ENCODE assay signal across 31 cellular contexts in the genomic region with DNA sequence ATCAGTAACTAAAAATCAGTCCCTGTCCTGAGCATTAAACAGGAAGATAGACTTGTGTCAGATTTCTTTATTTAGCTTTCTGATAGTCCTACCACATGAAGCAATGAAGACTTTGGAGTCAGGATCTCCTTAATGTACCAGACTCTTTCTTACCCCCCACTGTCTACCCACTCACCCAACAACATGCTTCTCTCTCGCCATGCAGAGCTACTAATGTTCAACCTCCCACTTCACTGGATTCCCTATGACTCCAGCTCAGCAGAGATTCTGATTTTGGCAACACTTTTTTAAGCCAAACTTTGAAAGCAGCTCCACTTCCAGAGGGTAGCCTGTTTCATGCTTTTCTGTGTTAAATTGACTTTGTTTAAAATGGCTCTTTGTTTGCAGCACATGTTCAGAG. TPM values are rescaled to one million over a fixed set of nuclear protein-coding genes. Genes with fewer than 3 reads are reported as not detected.
"Had no signal": no experiment of that assay in that cellular context is flagged by ENCODE, and none has a peak within 500 bp of the region (broad histone marks: within the 10 kb centered on the region; RNA-seq: fewer than 3 reads in every experiment).

No MANE protein-coding gene starts in this region.

- H3K4me1 Mint-ChIP-seq: activated naive CD8-positive, alpha-beta T cell treated with anti-CD3 and anti-CD28 coated beads for 36 hours; natural killer cell; stimulated activated effector memory CD8-positive, alpha-beta T cell treated with anti-CD3 and anti-CD28 coated beads, Interleukin-12 subunit alpha, Interleukin-12 subunit beta, amount 100 ng/mL, for 72 hours; stimulated activated naive CD8-positive, alpha-beta T cell treated with anti-CD3 and anti-CD28 coated beads, Interleukin-15, amount 100 ng/mL, for 72 hours had no signal

- H3K4me1 ChIP-seq: adrenal gland, body of pancreas, colonic mucosa, upper lobe of left lung, vagina had no signal

- H3K79me2 ChIP-seq: hepatocyte had no signal

- H3K9me3 ChIP-seq: adrenal gland, body of pancreas, colonic mucosa, gastroesophageal sphincter, left ventricle myocardium inferior, thyroid gland, upper lobe of left lung, vagina had no signal

- H3K27ac ChIP-seq: adrenal gland, body of pancreas, colonic mucosa, gastroesophageal sphincter, hepatocyte, left ventricle myocardium inferior, skin epidermis, thyroid gland, upper lobe of left lung, vagina had no signal

- ATAC-seq: activated CD8-positive, alpha-beta T cell treated with anti-CD3 and anti-CD28 coated beads, Interleukin-2, amount 10 ng/mL, durations not matched to agents 7 days and 5 days; body of pancreas; gastroesophageal sphincter; natural killer cell; sciatic nerve; stimulated activated effector memory CD8-positive, alpha-beta T cell treated with anti-CD3 and anti-CD28 coated beads, Interleukin-12 subunit alpha, Interleukin-12 subunit beta, amount 100 ng/mL, for 72 hours; stimulated activated naive CD8-positive, alpha-beta T cell treated with anti-CD3 and anti-CD28 coated beads, Interleukin-15, amount 100 ng/mL, for 72 hours had no signal

- DNase-seq: activated B cell treated with CpG ODN at 0.5 μM for 24 hours; activated CD8-positive, alpha-beta T cell treated with anti-CD3 and anti-CD28 coated beads, Interleukin-2, amount 10 ng/mL, durations not matched to agents 7 days and 5 days; activated effector memory CD4-positive, alpha-beta T cell treated with anti-CD3 and anti-CD28 coated beads, Interleukin-2, amount 50 U/mL, for 16 hours; activated naive CD4-positive, alpha-beta T cell treated with anti-CD3 and anti-CD28 coated beads for 36 hours; activated naive CD8-positive, alpha-beta T cell treated with anti-CD3 and anti-CD28 coated beads for 36 hours; activated T-cell treated with anti-CD3 and anti-CD28 coated beads for 4 hours; adrenal gland; aorta; body of pancreas; colonic mucosa; effector CD8-positive, alpha-beta T cell; erythroblast; islet precursor cell; left ventricle myocardium inferior; mesendoderm; natural killer cell; stimulated activated CD4-positive, alpha-beta T cell treated with anti-CD3 and anti-CD28 coated beads, Interleukin-12 subunit alpha, Interleukin-12 subunit beta, amount 100 ng/mL, for 4 hours; stimulated activated CD4-positive, alpha-beta T cell treated with anti-CD3 and anti-CD28 coated beads, Interleukin-4, amount 100 ng/mL, for 24 hours; stimulated activated naive CD8-positive, alpha-beta T cell treated with anti-CD3 and anti-CD28 coated beads, Interleukin-15, amount 100 ng/mL, for 72 hours; substantia nigra; T-helper 2 cell; thyroid gland; upper lobe of left lung had no signal

- H3K4me3 Mint-ChIP-seq: activated B cell treated with CpG ODN at 0.5 μM for 24 hours; activated CD8-positive, alpha-beta T cell treated with anti-CD3 and anti-CD28 coated beads, Interleukin-2, amount 10 ng/mL, durations not matched to agents 7 days and 5 days; activated naive CD4-positive, alpha-beta T cell treated with anti-CD3 and anti-CD28 coated beads for 36 hours; activated naive CD8-positive, alpha-beta T cell treated with anti-CD3 and anti-CD28 coated beads for 36 hours; natural killer cell; stimulated activated effector memory CD8-positive, alpha-beta T cell treated with anti-CD3 and anti-CD28 coated beads, Interleukin-12 subunit alpha, Interleukin-12 subunit beta, amount 100 ng/mL, for 72 hours; stimulated activated naive CD8-positive, alpha-beta T cell treated with anti-CD3 and anti-CD28 coated beads, Interleukin-15, amount 100 ng/mL, for 72 hours had no signal

- H3K9me3 Mint-ChIP-seq: activated B cell treated with CpG ODN at 0.5 μM for 24 hours; activated naive CD4-positive, alpha-beta T cell treated with anti-CD3 and anti-CD28 coated beads for 36 hours; activated naive CD8-positive, alpha-beta T cell treated with anti-CD3 and anti-CD28 coated beads for 36 hours; natural killer cell; stimulated activated effector memory CD8-positive, alpha-beta T cell treated with anti-CD3 and anti-CD28 coated beads, Interleukin-12 subunit alpha, Interleukin-12 subunit beta, amount 100 ng/mL, for 72 hours; stimulated activated naive CD8-positive, alpha-beta T cell treated with anti-CD3 and anti-CD28 coated beads, Interleukin-15, amount 100 ng/mL, for 72 hours had no signal

- H3K27me3 Mint-ChIP-seq: activated B cell treated with CpG ODN at 0.5 μM for 24 hours; activated naive CD8-positive, alpha-beta T cell treated with anti-CD3 and anti-CD28 coated beads for 36 hours; progenitor cell of endocrine pancreas; stimulated activated naive CD8-positive, alpha-beta T cell treated with anti-CD3 and anti-CD28 coated beads, Interleukin-15, amount 100 ng/mL, for 72 hours had no signal

- H3K27me3 ChIP-seq: adrenal gland, body of pancreas, colonic mucosa, gastroesophageal sphincter, hepatocyte, thyroid gland, upper lobe of left lung, vagina had no signal

- H3K27ac Mint-ChIP-seq: activated CD8-positive, alpha-beta T cell treated with anti-CD3 and anti-CD28 coated beads, Interleukin-2, amount 10 ng/mL, durations not matched to agents 7 days and 5 days; activated naive CD4-positive, alpha-beta T cell treated with anti-CD3 and anti-CD28 coated beads for 36 hours; activated naive CD8-positive, alpha-beta T cell treated with anti-CD3 and anti-CD28 coated beads for 36 hours; natural killer cell; progenitor cell of endocrine pancreas had no signal

- H3K4me2 ChIP-seq: hepatocyte had no signal

- H3K4me3 ChIP-seq: adrenal gland, body of pancreas, colonic mucosa, gastroesophageal sphincter, hepatocyte, left ventricle myocardium inferior, lung, skin epidermis, thyroid gland, upper lobe of left lung, vagina had no signal

- H2AFZ ChIP-seq: hepatocyte had no signal

RNA-seq across cellular contexts. Expression of gene GPR21, which starts 50.8 kb away (rescaled TPM):
- total RNA-seq: body of pancreas, vagina had no signal
